In the genomic region with DNA sequence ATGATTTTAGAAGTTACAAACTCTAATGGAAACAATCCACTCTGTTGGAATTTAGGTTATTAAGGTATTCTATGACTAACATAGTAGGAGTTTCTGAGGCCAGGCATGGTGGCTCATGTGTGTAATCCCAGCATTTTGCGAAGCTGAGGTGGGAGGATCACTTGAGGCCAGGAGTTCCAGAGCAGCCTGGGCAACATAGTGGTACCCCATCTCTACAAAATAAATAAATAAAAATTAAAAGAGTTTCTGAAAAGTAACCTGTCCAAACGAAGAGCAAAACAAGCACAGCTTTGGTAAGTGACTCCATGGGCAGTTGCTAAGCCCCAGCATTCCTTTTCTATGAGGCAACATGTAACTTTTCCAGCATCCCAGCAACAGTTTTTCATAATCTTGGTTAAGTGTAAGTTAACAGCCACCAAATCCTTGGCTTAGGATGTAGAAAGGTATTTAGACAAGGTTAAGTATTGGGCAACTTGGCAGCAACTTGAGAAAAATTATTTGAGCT, we compare ENCODE assay signal across 10 cellular contexts.
DNase-seq lines count a peak whose midpoint lies in the region; ATAC-seq and TF ChIP-seq lines count a peak whose summit lies in the region.
"Had no signal": no experiment of that assay in that cellular context is flagged by ENCODE, and none has a peak within 500 bp of the region (broad histone marks: within the 10 kb centered on the region; RNA-seq: fewer than 3 reads in every experiment).

No MANE protein-coding gene starts in this region.

- H3K9me3 ChIP-seq in body of pancreas = no peaks in the 10 kb centered on the region
- no peaks in the 10 kb centered on the region for H3K9me3 ChIP-seq in aorta (ENCODE audit: control insufficient read depth, low read length)

- H3K4me3 ChIP-seq in body of pancreas (no peak overlapping the region), aorta (ENCODE audit: low read length in 2 of 2) (no peak overlapping the region)

- H3K27ac ChIP-seq in body of pancreas (peak overlapping the region in 3 of 4 donors; percentile 44 to 62 (median 53)), aorta (ENCODE audit: low read depth in 1 of 2, low read length in 2 of 2) (peak overlapping the region in 1 of 2 donors; percentile 50)

- H3K36me3 ChIP-seq in body of pancreas (replicated peaks in 1 of 2; ENCODE audit: insufficient read depth in 1 of 2, low read depth in 2 of 2) (no peaks in the 10 kb centered on the region), aorta (ENCODE audit: control insufficient read depth in 1 of 2, insufficient read depth in 2 of 2, low read length in 1 of 2) (no peaks in the 10 kb centered on the region)

- ATAC-seq in body of pancreas (peak; percentile 78), aorta (ENCODE audit: low FRiP score) (peak; percentile 77), HG02623 (IDR thresholded peaks at IDR 0.05; ENCODE audit: unreplicated experiment) (no peak), GM21528 (IDR thresholded peaks at IDR 0.05; ENCODE audit: low FRiP score, unreplicated experiment) (no peak)
- ATAC-seq: activated T-cell treated with anti-CD3 and anti-CD28 coated beads, Interleukin-2, amount 50 U/mL, for 72 hours; stimulated activated memory B cell treated with anti-CD40 and anti-IgM and Interleukin-4, amounts not matched to agents 10 μg/mL and 1 μg/mL and 100 μg/mL, for 72 hours had no signal

- no peak for TF ChIP-seq POLR2A in body of pancreas (IDR thresholded peaks at IDR 0.05)

- TF ChIP-seq CTCF in body of pancreas (IDR thresholded peaks at IDR 0.05) = no peak
- TF ChIP-seq CTCF in GM20000 (IDR thresholded peaks at IDR 0.05; ENCODE audit: extremely low read depth, missing control alignments) = no peak

- DNase-seq in HK-2 (ENCODE audit: unreplicated experiment) (peak; percentile 27), body of pancreas (peak in 1 of 4 donors; percentile 22), iris pigment epithelial cell (ENCODE audit: low read depth) (peak; percentile 91), aorta (no peak), GM20000 (ENCODE audit: low spot score) (no peak)
- DNase-seq: activated T-cell treated with anti-CD3 and anti-CD28 coated beads, Interleukin-2, amount 50 U/mL, for 72 hours; NCI-H146 had no signal

- no peaks in the 10 kb centered on the region for H3K4me1 ChIP-seq in body of pancreas
- H3K4me1 ChIP-seq in aorta (ENCODE audit: control insufficient read depth in 1 of 2, insufficient read depth in 2 of 2, low read length in 2 of 2) = no peaks in the 10 kb centered on the region

- H3K27me3 ChIP-seq in body of pancreas (no peaks in the 10 kb centered on the region), aorta (ENCODE audit: control insufficient read depth in 1 of 2, insufficient read depth in 2 of 2, low read length in 1 of 2) (no peaks in the 10 kb centered on the region)

- 43 to 63% methylated on average over 2 of the region's 2 CpGs for WGBS in body of pancreas, 2 donors
- WGBS in aorta, 2 donors = 14 to 24% methylated on average over 2 of the region's 2 CpGs

- intact Hi-C loops in body of pancreas (cut with DNase I) (no loop called here), aorta (cut with DNase I) (no loop called here)

Comparison
In these comparisons a context has a peak if more than half of its experiments do, and no peak if none do; other contexts are left out.
1. DNase-seq: peak in HK-2 (single experiment) and iris pigment epithelial cell (single experiment); none in aorta (0 of 2) and GM20000 (single experiment).
2. ATAC-seq: peak in body of pancreas (single experiment) and aorta (single experiment); none in HG02623 (single experiment) and GM21528 (single experiment).